In genomic region chr3:40800343-40800742, GRCh38 we compare ENCODE assay signal across 9 cellular contexts.
DNase-seq lines count a peak whose midpoint lies in the region; ATAC-seq, FAIRE-seq and TF ChIP-seq lines count a peak whose summit lies in the region.
"Had no signal": no experiment of that assay in that cellular context is flagged by ENCODE, and none has a peak within 500 bp of the region (broad histone marks: within the 10 kb centered on the region; RNA-seq: fewer than 3 reads in every experiment).

No MANE protein-coding gene starts in this region.

- H3K27me3 ChIP-seq in cardiac muscle cell (no peaks in the 10 kb centered on the region), small intestine (ENCODE audit: control insufficient read depth in 2 of 2, insufficient read depth in 2 of 2, low read length in 2 of 2) (no peaks in the 10 kb centered on the region)

- no peak overlapping the region for H3K27ac Mint-ChIP-seq in activated T-cell treated with anti-CD3 and anti-CD28 coated beads, Interleukin-2, amount 50 U/mL, for 72 hours

- FAIRE-seq in H54 (lab: Jason Lieb, UNC) (peak; percentile 100), small intestine (lab: Jason Lieb, UNC) (no peak)

- H3K4me3 ChIP-seq in cardiac muscle cell (no peak overlapping the region), small intestine (ENCODE audit: low read depth in 1 of 2, low read length in 2 of 2) (no peak overlapping the region)

- DNase-seq in H54 (ENCODE audit: insufficient read length, low spot score) (peak; percentile 55), SKM-1 treated with dmso at 0.1 percent for 144 hours (lab: John Stamatoyannopoulos, UW; ENCODE audit: unreplicated experiment) (peak; percentile 44), cardiac muscle cell (ENCODE audit: low read depth in 1 of 2, low spot score in 1 of 2) (peak in 1 of 2 donors; percentile 94), small intestine (peak; percentile 6), pons (ENCODE audit: low spot score) (no peak)
- DNase-seq in activated T-cell treated with anti-CD3 and anti-CD28 coated beads, Interleukin-2, amount 50 U/mL, for 72 hours, result no peak
- DNase-seq: retina had no signal

- peaks cover 10% of the 10 kb centered on the region for H3K27me3 Mint-ChIP-seq in activated T-cell treated with anti-CD3 and anti-CD28 coated beads, Interleukin-2, amount 50 U/mL, for 72 hours (ENCODE audit: low read depth)

- H3K36me3 ChIP-seq in cardiac muscle cell (no peaks in the 10 kb centered on the region), small intestine (ENCODE audit: control insufficient read depth in 2 of 2, insufficient read depth in 2 of 2, low read length in 2 of 2) (no peaks in the 10 kb centered on the region)

- H3K4me1 ChIP-seq in cardiac muscle cell (ENCODE audit: low read depth), result peaks cover 15% of the 10 kb centered on the region
- no peaks in the 10 kb centered on the region for H3K4me1 ChIP-seq in small intestine (ENCODE audit: control insufficient read depth in 2 of 2, insufficient read depth in 1 of 2, low read depth in 1 of 2, low read length in 1 of 2)

- no peaks in the 10 kb centered on the region for H3K4me1 Mint-ChIP-seq in activated T-cell treated with anti-CD3 and anti-CD28 coated beads, Interleukin-2, amount 50 U/mL, for 72 hours (ENCODE audit: low read depth)

- H3K9me3 Mint-ChIP-seq in activated T-cell treated with anti-CD3 and anti-CD28 coated beads, Interleukin-2, amount 50 U/mL, for 72 hours, result peaks cover 3% of the 10 kb centered on the region in 2 donors

- TF ChIP-seq POLR2A in H54 (IDR thresholded peaks at IDR 0.05; ENCODE audit: low read depth, low read length), result no peak

- no peaks in the 10 kb centered on the region for H3K36me3 Mint-ChIP-seq in activated T-cell treated with anti-CD3 and anti-CD28 coated beads, Interleukin-2, amount 50 U/mL, for 72 hours (ENCODE audit: insufficient read depth in 2 of 2)

- H3K9me3 ChIP-seq in cardiac muscle cell (ENCODE audit: low read depth) (no peaks in the 10 kb centered on the region), small intestine (ENCODE audit: control insufficient read depth, low read depth) (no peaks in the 10 kb centered on the region)

- no peak for ATAC-seq in HG02571 (IDR thresholded peaks at IDR 0.05; ENCODE audit: unreplicated experiment)
- no peak for ATAC-seq in activated T-cell treated with anti-CD3 and anti-CD28 coated beads, Interleukin-2, amount 50 U/mL, for 72 hours (replicated peaks in 1 of 2)
- ATAC-seq in GM21390 (IDR thresholded peaks at IDR 0.05; ENCODE audit: unreplicated experiment), result no peak

- no peak overlapping the region for H3K4me3 Mint-ChIP-seq in activated T-cell treated with anti-CD3 and anti-CD28 coated beads, Interleukin-2, amount 50 U/mL, for 72 hours

- no peak for TF ChIP-seq CTCF in cardiac muscle cell (IDR thresholded peaks at IDR 0.05; ENCODE audit: low read depth, low read length)

- peak overlapping the region; percentile 10 for H3K27ac ChIP-seq in cardiac muscle cell
- H3K27ac ChIP-seq in small intestine (ENCODE audit: low read depth in 1 of 2, low read length in 1 of 2), result peak overlapping the region in 1 of 2 donors; percentile 1

Comparison
In these comparisons a context has a peak if more than half of its experiments do, and no peak if none do; other contexts are left out.
1. DNase-seq: peak in H54 (single experiment), SKM-1 treated with dmso at 0.1 percent for 144 hours (single experiment) and small intestine (single experiment); none in activated T-cell treated with anti-CD3 and anti-CD28 coated beads, Interleukin-2, amount 50 U/mL, for 72 hours (0 of 2) and pons (single experiment).